In genomic region chr18:51881394-51881793, GRCh38 we compare ENCODE assay signal across 25 cellular contexts.
"Had no signal": no experiment of that assay in that cellular context is flagged by ENCODE, and none has a peak within 500 bp of the region (broad histone marks: within the 10 kb centered on the region; RNA-seq: fewer than 3 reads in every experiment).

No MANE protein-coding gene starts in this region.

- DNase-seq: dermis blood vessel endothelial cell; dorsolateral prefrontal cortex; effector CD4-positive, alpha-beta T cell; effector memory CD4-positive, alpha-beta T cell; foreskin keratinocyte; heart left ventricle; hypothalamus; immature natural killer cell; islet precursor cell; kidney; kidney glomerular epithelial cell; left colon; left ventricle myocardium inferior; lower lobe of right lung; mesenchymal stem cell; mucosa of descending colon; naive B cell had no signal

- FAIRE-seq: colon, endothelial cell of umbilical vein, frontal cortex, kidney had no signal

- ATAC-seq: foreskin keratinocyte, gastroesophageal sphincter, heart left ventricle, left colon, left lobe of liver, lower lobe of right lung, mucosa of descending colon had no signal

- H3K27ac ChIP-seq: coronary artery, dorsolateral prefrontal cortex, esophagus muscularis mucosa, foreskin keratinocyte, gastroesophageal sphincter, heart left ventricle, hepatocyte, left ventricle myocardium inferior, lower lobe of right lung had no signal

- H2AFZ ChIP-seq: hepatocyte had no signal

- H3K4me1 ChIP-seq: esophagus muscularis mucosa, foreskin keratinocyte, gastroesophageal sphincter, heart left ventricle, left ventricle myocardium inferior, lower lobe of right lung had no signal

- H3K4me2 ChIP-seq: hepatocyte had no signal

- H3K9me3 ChIP-seq: esophagus muscularis mucosa, gastroesophageal sphincter, heart left ventricle, left ventricle myocardium inferior, lower lobe of right lung had no signal

- H3K79me2 ChIP-seq: hepatocyte had no signal

- H3K36me3 ChIP-seq: esophagus muscularis mucosa, gastroesophageal sphincter, heart left ventricle, left ventricle myocardium inferior, lower lobe of right lung had no signal

- H3K27me3 ChIP-seq: dorsolateral prefrontal cortex, esophagus muscularis mucosa, foreskin keratinocyte, gastroesophageal sphincter, heart left ventricle, hepatocyte had no signal

- H3K4me3 ChIP-seq: coronary artery, dorsolateral prefrontal cortex, esophagus muscularis mucosa, gastroesophageal sphincter, heart left ventricle, hepatocyte, left ventricle myocardium inferior, lower lobe of right lung, mucosa of descending colon had no signal
